Comparison of ENCODE assay signal across 12 cellular contexts in genomic region chr3:108103971-108104797, GRCh38. TPM values are rescaled to one million over a fixed set of nuclear protein-coding genes. Genes with fewer than 3 reads are reported as not detected.
DNase-seq lines count a peak whose midpoint lies in the region; ATAC-seq and TF ChIP-seq lines count a peak whose summit lies in the region.
"Had no signal": no experiment of that assay in that cellular context is flagged by ENCODE, and none has a peak within 500 bp of the region (broad histone marks: within the 10 kb centered on the region; RNA-seq: fewer than 3 reads in every experiment).

No MANE protein-coding gene starts in this region.

- TF ChIP-seq CTCF in foreskin keratinocyte (conservative IDR thresholded peaks at IDR 0.05): peak; percentile 16

- H3K27ac ChIP-seq in GM23248: no peak overlapping the region
- H3K27ac ChIP-seq in foreskin keratinocyte: no peak overlapping the region

- H2AFZ ChIP-seq in GM23248: no peak overlapping the region

- H3K9me3 ChIP-seq in GM23248 (ENCODE audit: low read depth): no peaks in the 10 kb centered on the region

- H3K9me2 ChIP-seq in GM23248 (ENCODE audit: insufficient read depth): 0 out of 2 replicates have a peak, but pooled peaks cover 4% of the 10 kb centered on the region

- H3K4me2 ChIP-seq in GM23248 (ENCODE audit: unreplicated experiment): no peak overlapping the region

- 50 to 52% methylated on average over 10 of the region's 10 CpGs for WGBS in GM23248 (ENCODE audit: low coverage in 1 of 2, low lambda C conversion rate in 2 of 2, missing lambda C conversion rate in 2 of 2), 2 experiments

- DNase-seq in GM23248 (peak; percentile 26), OCI-M1 (lab: John Stamatoyannopoulos, UW) (peak; percentile 95), foreskin keratinocyte (no peak), pons (ENCODE audit: low spot score) (peak; percentile 8)
- DNase-seq in stimulated activated CD4-positive, alpha-beta T cell treated with anti-CD3 and anti-CD28 coated beads, Interleukin-12 subunit alpha, Interleukin-12 subunit beta, amount 100 ng/mL, for 4 hours: no peak
- no peak for DNase-seq in stimulated activated CD4-positive, alpha-beta T cell treated with anti-CD3 and anti-CD28 coated beads, Interleukin-4, amount 100 ng/mL, for 4 hours
- DNase-seq: activated naive CD8-positive, alpha-beta T cell treated with anti-CD3 and anti-CD28 coated beads, Interleukin-2, amount 10 ng/mL, durations not matched to agents 7 days and 5 days; EL; endodermal cell; immature natural killer cell had no signal

- H3K27me3 ChIP-seq in GM23248 (replicated peaks; ENCODE audit: insufficient read depth) (no peaks in the 10 kb centered on the region), foreskin keratinocyte (no peaks in the 10 kb centered on the region)

- in situ Hi-C loops in GM23248 (cut with MboI): no loop called here

- H4K20me1 ChIP-seq in GM23248 (ENCODE audit: insufficient read depth): no peaks in the 10 kb centered on the region

- H3K4me3 ChIP-seq in GM23248: no peak overlapping the region

- H3K9ac ChIP-seq in GM23248: no peak overlapping the region

- no peak for ATAC-seq in foreskin keratinocyte
- ATAC-seq in GM21825 (IDR thresholded peaks at IDR 0.05; ENCODE audit: unreplicated experiment): no peak
- ATAC-seq in HG02938 (IDR thresholded peaks at IDR 0.05; ENCODE audit: unreplicated experiment): no peak

- 0 out of 2 replicates have a peak, but pooled peaks cover 9% of the 10 kb centered on the region for H3K4me1 ChIP-seq in GM23248 (ENCODE audit: insufficient read depth)
- H3K4me1 ChIP-seq in foreskin keratinocyte: no peaks in the 10 kb centered on the region

- H3F3A ChIP-seq in GM23248 (ENCODE audit: insufficient read depth): peaks cover 9% of the 10 kb centered on the region; the same call in 1 of the 2 replicates

- no peaks in the 10 kb centered on the region for H3K79me2 ChIP-seq in GM23248 (ENCODE audit: insufficient read depth)

- no peaks in the 10 kb centered on the region for H3K36me3 ChIP-seq in GM23248 (ENCODE audit: low read depth)

RNA-seq across cellular contexts. Expression of gene CD47, which starts 13.4 kb away (rescaled TPM):
- total RNA-seq in GM23248 (2014; rRNA removed; shearing (Covaris generic)): 97.3 and 133 TPM in 2 replicates
- polyA plus RNA-seq in GM23248 (2016; fragmentation: Nextera tagmentation; extraction: Ambion mirVana): 120 and 121 TPM in 2 replicates
- 99.6 and 110 TPM in 2 replicates for total RNA-seq in foreskin keratinocyte
- 93.9 and 94.1 TPM in 2 replicates for polyA plus RNA-seq in foreskin keratinocyte

Comparison
In these comparisons a context has a peak if more than half of its experiments do, and no peak if none do; other contexts are left out.
1. DNase-seq: peak in GM23248 (single experiment), OCI-M1 (single experiment) and pons (single experiment); none in foreskin keratinocyte (0 of 2), stimulated activated CD4-positive, alpha-beta T cell treated with anti-CD3 and anti-CD28 coated beads, Interleukin-12 subunit alpha, Interleukin-12 subunit beta, amount 100 ng/mL, for 4 hours (single experiment) and stimulated activated CD4-positive, alpha-beta T cell treated with anti-CD3 and anti-CD28 coated beads, Interleukin-4, amount 100 ng/mL, for 4 hours (0 of 2).